In genomic region chr14:70893062-70893841, GRCh38 we compare ENCODE assay signal across 20 cellular contexts. TPM values are rescaled to one million over a fixed set of nuclear protein-coding genes. Genes with fewer than 3 reads are reported as not detected.
A peak's percentile ranks its signal among the peaks of the same experiment; 100 is the strongest.
DNase-seq lines count a peak whose midpoint lies in the region; ATAC-seq and TF ChIP-seq lines count a peak whose summit lies in the region.
"Had no signal": no experiment of that assay in that cellular context is flagged by ENCODE, and none has a peak within 500 bp of the region (broad histone marks: within the 10 kb centered on the region; RNA-seq: fewer than 3 reads in every experiment).

No MANE protein-coding gene starts in this region.

- H3K27ac Mint-ChIP-seq in CD4-positive, alpha-beta memory T cell = peak overlapping the region; percentile 44 to 96 (median 90)
- peak overlapping the region; percentile 71 for H3K27ac Mint-ChIP-seq in activated CD4-positive, alpha-beta memory T cell treated with anti-CD3 and anti-CD28 coated beads for 36 hours
- H3K27ac Mint-ChIP-seq in effector memory CD8-positive, alpha-beta T cell = peak overlapping the region in 1 of 2 donors; percentile 65
- H3K27ac Mint-ChIP-seq: brain, neural progenitor cell had no signal

- intact Hi-C loops in CD4-positive, alpha-beta memory T cell (cut with micrococcal nuclease) = no loop called here
- intact Hi-C loops in activated CD4-positive, alpha-beta memory T cell treated with anti-CD3 and anti-CD28 coated beads for 36 hours (cut with micrococcal nuclease) = loop anchor here (1.0 kb wide), 1 partner anchor 9 kb away; no protein-coding TSS in a partner anchor
- intact Hi-C loops in psoas muscle (cut with DNase I) = no loop called here

- peak overlapping the region; percentile 46 to 81 (median 73) for H3K4me3 Mint-ChIP-seq in CD4-positive, alpha-beta memory T cell
- H3K4me3 Mint-ChIP-seq in activated CD4-positive, alpha-beta memory T cell treated with anti-CD3 and anti-CD28 coated beads for 36 hours = peak overlapping the region; percentile 7
- H3K4me3 Mint-ChIP-seq in effector memory CD8-positive, alpha-beta T cell = peak overlapping the region; percentile 15 to 64
- H3K4me3 Mint-ChIP-seq: brain, neural progenitor cell had no signal

- no peaks in the 10 kb centered on the region for H3K36me3 Mint-ChIP-seq in CD4-positive, alpha-beta memory T cell
- H3K36me3 Mint-ChIP-seq in activated CD4-positive, alpha-beta memory T cell treated with anti-CD3 and anti-CD28 coated beads for 36 hours = no peaks in the 10 kb centered on the region
- H3K36me3 Mint-ChIP-seq in effector memory CD8-positive, alpha-beta T cell (ENCODE audit: insufficient read depth) = peaks cover 4% of the 10 kb centered on the region
- H3K36me3 Mint-ChIP-seq: brain, neural progenitor cell had no signal

- peaks cover 0 to 9% (median 0%) of the 10 kb centered on the region in 11 experiments; a peak in 3 of 22 replicates for H3K9me3 ChIP-seq in BLaER1 treated with 17β-estradiol and CSF1 and Interleukin-3, amounts not matched to agents 10 nM and 100 nM (replicated peaks in 1 of 11)
- no peaks in the 10 kb centered on the region for H3K9me3 ChIP-seq in CD4-positive, alpha-beta memory T cell (ENCODE audit: control insufficient read depth in 1 of 2, low read length in 2 of 2)
- no peaks in the 10 kb centered on the region for H3K9me3 ChIP-seq in psoas muscle
- H3K9me3 ChIP-seq: lower lobe of right lung, mucosa of descending colon, suprapubic skin, vagina had no signal

- no peaks in the 10 kb centered on the region for H3K9me3 Mint-ChIP-seq in CD4-positive, alpha-beta memory T cell
- H3K9me3 Mint-ChIP-seq in activated CD4-positive, alpha-beta memory T cell treated with anti-CD3 and anti-CD28 coated beads for 36 hours = no peaks in the 10 kb centered on the region
- no peaks in the 10 kb centered on the region for H3K9me3 Mint-ChIP-seq in effector memory CD8-positive, alpha-beta T cell
- H3K9me3 Mint-ChIP-seq: neural progenitor cell had no signal

- H3K27me3 Mint-ChIP-seq in CD4-positive, alpha-beta memory T cell = no peaks in the 10 kb centered on the region
- H3K27me3 Mint-ChIP-seq in activated CD4-positive, alpha-beta memory T cell treated with anti-CD3 and anti-CD28 coated beads for 36 hours = peaks cover 7% of the 10 kb centered on the region
- peaks cover 0 to 5% of the 10 kb centered on the region in 2 donors for H3K27me3 Mint-ChIP-seq in effector memory CD8-positive, alpha-beta T cell

- no peaks in the 10 kb centered on the region for H4K20me1 ChIP-seq in BLaER1 treated with 17β-estradiol and CSF1 and Interleukin-3, amounts not matched to agents 10 nM and 100 nM

- peak overlapping the region; percentile 7 to 61 (median 48); a peak in 19 of 22 replicates for H3K4me2 ChIP-seq in BLaER1 treated with 17β-estradiol and CSF1 and Interleukin-3, amounts not matched to agents 10 nM and 100 nM
- H3K4me2 ChIP-seq: neural progenitor cell had no signal

- DNase-seq in CD4-positive, alpha-beta memory T cell = peak in 3 of 5 donors; percentile 38 to 63 (median 38)
- DNase-seq in activated CD4-positive, alpha-beta memory T cell treated with anti-CD3 and anti-CD28 coated beads for 36 hours = no peak
- no peak for DNase-seq in effector memory CD8-positive, alpha-beta T cell
- no peak for DNase-seq in psoas muscle
- no peak for DNase-seq in RPMI8226
- DNase-seq in NCI-H1105 treated with DMSO at 0.1 percent for 48 hours (lab: John Stamatoyannopoulos, UW) = no peak
- DNase-seq: DMS79, lower lobe of right lung, mucosa of descending colon, NCI-H1048, NCI-H2029, NCI-H345, NCI-H774, T1000 had no signal

- H3K27ac ChIP-seq in BLaER1 treated with 17β-estradiol and CSF1 and Interleukin-3, amounts not matched to agents 10 nM and 100 nM = no peak overlapping the region
- H3K27ac ChIP-seq in CD4-positive, alpha-beta memory T cell (ENCODE audit: low read depth, low read length) = peak overlapping the region; percentile 13
- H3K27ac ChIP-seq in psoas muscle = no peak overlapping the region
- H3K27ac ChIP-seq: lower lobe of right lung, neural progenitor cell, suprapubic skin, vagina had no signal

- H3K36me3 ChIP-seq in BLaER1 treated with 17β-estradiol and CSF1 and Interleukin-3, amounts not matched to agents 10 nM and 100 nM = no peaks in the 10 kb centered on the region
- H3K36me3 ChIP-seq in CD4-positive, alpha-beta memory T cell (ENCODE audit: insufficient read depth, low read length) = no peaks in the 10 kb centered on the region
- no peaks in the 10 kb centered on the region for H3K36me3 ChIP-seq in psoas muscle (ENCODE audit: insufficient read depth in 1 of 2, low read depth in 1 of 2)
- H3K36me3 ChIP-seq: lower lobe of right lung, neural progenitor cell, suprapubic skin, vagina had no signal

- CTCF ChIA-PET in CD4-positive, alpha-beta memory T cell (lab: Charles Lee; ENCODE audit: partially characterized antibody) = interaction anchor here (0.9 to 8.1 kb wide), 4 partner anchors 8 to 63 kb away, joined by 3 to 59 read pairs (median 8); partner anchors contain the start of gene PCNX1
- CTCF ChIA-PET in activated CD4-positive, alpha-beta memory T cell treated with anti-CD3 and anti-CD28 coated beads for 36 hours (lab: Charles Lee) = interaction anchor here (17.9 kb wide), 1 partner anchor 10 kb away, joined by 199 read pairs; the partner anchor contains the start of gene PCNX1

- ATAC-seq in effector memory CD8-positive, alpha-beta T cell (replicated peaks) = peak; percentile 27
- no peak for ATAC-seq in psoas muscle
- ATAC-seq: lower lobe of right lung, mucosa of descending colon, SK-N-SH treated with all-trans-retinoic acid at 6 μM for 48 hours had no signal

- H3K9ac ChIP-seq in BLaER1 treated with 17β-estradiol and CSF1 and Interleukin-3, amounts not matched to agents 10 nM and 100 nM = no peak overlapping the region
- H3K9ac ChIP-seq: neural progenitor cell had no signal

- peaks cover 46 to 78% (median 65%) of the 10 kb centered on the region in 4 donors for H3K4me1 Mint-ChIP-seq in CD4-positive, alpha-beta memory T cell
- H3K4me1 Mint-ChIP-seq in activated CD4-positive, alpha-beta memory T cell treated with anti-CD3 and anti-CD28 coated beads for 36 hours (ENCODE audit: low read depth) = peaks cover 59% of the 10 kb centered on the region
- peaks cover 28 to 45% of the 10 kb centered on the region in 2 donors for H3K4me1 Mint-ChIP-seq in effector memory CD8-positive, alpha-beta T cell (ENCODE audit: low read depth in 2 of 2)

- peaks cover 0 to 51% (median 0%) of the 10 kb centered on the region in 11 experiments; a peak in 6 of 22 replicates for H3K27me3 ChIP-seq in BLaER1 treated with 17β-estradiol and CSF1 and Interleukin-3, amounts not matched to agents 10 nM and 100 nM
- no peaks in the 10 kb centered on the region for H3K27me3 ChIP-seq in CD4-positive, alpha-beta memory T cell (ENCODE audit: insufficient read depth, low read length)
- H3K27me3 ChIP-seq in psoas muscle (ENCODE audit: insufficient read depth in 3 of 3, low read length in 2 of 3) = no peaks in the 10 kb centered on the region
- H3K27me3 ChIP-seq: neural progenitor cell, suprapubic skin, vagina had no signal

- H3K4me1 ChIP-seq in BLaER1 treated with 17β-estradiol and CSF1 and Interleukin-3, amounts not matched to agents 10 nM and 100 nM = peaks cover 23 to 37% (median 29%) of the 10 kb centered on the region in 10 experiments
- peaks cover 74% of the 10 kb centered on the region for H3K4me1 ChIP-seq in CD4-positive, alpha-beta memory T cell (ENCODE audit: insufficient read depth, low read length)
- H3K4me1 ChIP-seq in psoas muscle = no peaks in the 10 kb centered on the region
- H3K4me1 ChIP-seq: vagina had no signal

- TF ChIP-seq CTCF in psoas muscle (IDR thresholded peaks at IDR 0.05) = no peak

- 86 to 90% (median 88%) methylated on average over 13 of the region's 13 CpGs for WGBS in psoas muscle, 3 donors

- H3K4me3 ChIP-seq in BLaER1 treated with 17β-estradiol and CSF1 and Interleukin-3, amounts not matched to agents 10 nM and 100 nM = no peak overlapping the region
- peak overlapping the region in 1 of 2 donors; percentile 11 for H3K4me3 ChIP-seq in CD4-positive, alpha-beta memory T cell (ENCODE audit: low read length in 2 of 2)
- H3K4me3 ChIP-seq in psoas muscle = no peak overlapping the region
- H3K4me3 ChIP-seq: lower lobe of right lung, mucosa of descending colon, neural progenitor cell, suprapubic skin, vagina had no signal

- POLR2A ChIA-PET in CD4-positive, alpha-beta memory T cell (lab: Charles Lee; ENCODE audit: partially characterized antibody) = interaction anchor here (1.1 to 16.3 kb wide), 5 partner anchors 10 to 106 kb away, joined by 3 to 164 read pairs (median 4); partner anchors contain the start of gene PCNX1
- POLR2A ChIA-PET in activated CD4-positive, alpha-beta memory T cell treated with anti-CD3 and anti-CD28 coated beads for 36 hours (lab: Charles Lee) = interaction anchor here (0.7 to 1.3 kb wide), 2 partner anchors 8 to 14 kb away, joined by 3 read pairs; partner anchors contain the start of gene PCNX1

RNA-seq across cellular contexts. Expression of gene PCNX1, which starts 14.0 kb away (rescaled TPM):
- 100 to 1,000 TPM; 115 to 128 TPM for total RNA-seq in CD4-positive, alpha-beta memory T cell
- 10 to 100 TPM; 10.7 to 21.8 TPM for polyA plus RNA-seq in CD4-positive, alpha-beta memory T cell
- total RNA-seq in activated CD4-positive, alpha-beta memory T cell treated with anti-CD3 and anti-CD28 coated beads for 36 hours = 10 to 100 TPM; 39.2 to 44.4 TPM
- total RNA-seq in psoas muscle = 10 to 100 TPM; 29.1 to 48.1 (median 41.4) TPM
- 10 to 100 TPM in 1 of 3 donors, 1 to 10 TPM in 2; 5.2 to 11.7 (median 5.4) TPM for polyA plus RNA-seq in psoas muscle

Comparison
In these comparisons a context has a peak if more than half of its experiments do, and no peak if none do; other contexts are left out.
1. DNase-seq: peak in CD4-positive, alpha-beta memory T cell (3 of 5); none in activated CD4-positive, alpha-beta memory T cell treated with anti-CD3 and anti-CD28 coated beads for 36 hours (single experiment), effector memory CD8-positive, alpha-beta T cell (0 of 3), psoas muscle (0 of 2), RPMI8226 (single experiment) and NCI-H1105 treated with DMSO at 0.1 percent for 48 hours (single experiment).
2. H3K4me3 Mint-ChIP-seq: peak in every context shown above with its lines; median percentile 73 in CD4-positive, alpha-beta memory T cell; 40 in effector memory CD8-positive, alpha-beta T cell; 7 in activated CD4-positive, alpha-beta memory T cell treated with anti-CD3 and anti-CD28 coated beads for 36 hours.